Comparison of ENCODE assay signal across 8 cellular contexts in genomic region chr1:77219166-77219887, GRCh38. TPM values are rescaled to one million over a fixed set of nuclear protein-coding genes. Genes with fewer than 3 reads are reported as not detected.
DNase-seq lines count a peak whose midpoint lies in the region; ATAC-seq and TF ChIP-seq lines count a peak whose summit lies in the region.

Gene PIGK (minus strand): TSS chr1:77219430. CDS start chr1:77219402, 28 bp downstream.

- under 1% methylated on average over 28 of the region's 31 CpGs for WGBS in right lobe of liver (ENCODE audit: insufficient coverage, low coverage, low lambda C conversion rate, missing lambda C conversion rate)

- POLR2A ChIA-PET in activated CD4-positive, alpha-beta memory T cell treated with anti-CD3 and anti-CD28 coated beads, Interleukin-2, amount 10 ng/mL, durations not matched to agents 7 days and 5 days (lab: Charles Lee) = interaction anchor here (0.8 kb wide), 1 partner anchor 63 kb away, joined by 3 read pairs; no protein-coding TSS in a partner anchor

- H3K27me3 ChIP-seq in duodenal mucosa (ENCODE audit: control insufficient read depth in 1 of 2, insufficient read depth in 2 of 2, low read length in 2 of 2) = no peaks in the 10 kb centered on the region
- H3K27me3 ChIP-seq in right lobe of liver = no peaks in the 10 kb centered on the region

- peaks cover 21% of the 10 kb centered on the region for H3K36me3 Mint-ChIP-seq in activated CD4-positive, alpha-beta memory T cell treated with anti-CD3 and anti-CD28 coated beads, Interleukin-2, amount 10 ng/mL, durations not matched to agents 7 days and 5 days (ENCODE audit: low read depth)

- no peaks in the 10 kb centered on the region for H3K9me3 Mint-ChIP-seq in activated CD4-positive, alpha-beta memory T cell treated with anti-CD3 and anti-CD28 coated beads, Interleukin-2, amount 10 ng/mL, durations not matched to agents 7 days and 5 days

- H3K9ac ChIP-seq in duodenal mucosa (ENCODE audit: low read depth in 1 of 2, low read length in 2 of 2) = peak within 1 kb of the TSS; percentile 73 to 88

- intact Hi-C loops in right lobe of liver (cut with DNase I) = no loop called here

- peak within 1 kb of the TSS; percentile 89 for H3K4me3 Mint-ChIP-seq in activated CD4-positive, alpha-beta memory T cell treated with anti-CD3 and anti-CD28 coated beads, Interleukin-2, amount 10 ng/mL, durations not matched to agents 7 days and 5 days

- H3K27ac ChIP-seq in duodenal mucosa (ENCODE audit: low read depth, low read length) = peak within 1 kb of the TSS; percentile 70
- H3K27ac ChIP-seq in right lobe of liver = peak within 1 kb of the TSS; percentile 56 to 64 (median 59)

- no peaks in the 10 kb centered on the region for H3K9me3 ChIP-seq in duodenal mucosa (ENCODE audit: control insufficient read depth in 1 of 2, low read length in 2 of 2)
- H3K9me3 ChIP-seq in right lobe of liver = no peaks in the 10 kb centered on the region

- H3K36me3 ChIP-seq in duodenal mucosa (ENCODE audit: control insufficient read depth in 1 of 2, insufficient read depth in 2 of 2, low read length in 2 of 2) = no peaks in the 10 kb centered on the region
- no peaks in the 10 kb centered on the region for H3K36me3 ChIP-seq in right lobe of liver

- no peak for TF ChIP-seq POLR2A in right lobe of liver (IDR thresholded peaks at IDR 0.05)

- CTCF ChIA-PET in activated CD4-positive, alpha-beta memory T cell treated with anti-CD3 and anti-CD28 coated beads, Interleukin-2, amount 10 ng/mL, durations not matched to agents 7 days and 5 days (lab: Charles Lee) = no interaction called here

- H3K27me3 Mint-ChIP-seq in activated CD4-positive, alpha-beta memory T cell treated with anti-CD3 and anti-CD28 coated beads, Interleukin-2, amount 10 ng/mL, durations not matched to agents 7 days and 5 days = no peaks in the 10 kb centered on the region

- H3K4me3 ChIP-seq in duodenal mucosa (ENCODE audit: low read depth in 1 of 2, low read length in 2 of 2) (peak within 1 kb of the TSS; percentile 85 to 98), right lobe of liver (peak within 1 kb of the TSS; percentile 73 to 93 (median 89))

- TF ChIP-seq CTCF in right lobe of liver (IDR thresholded peaks at IDR 0.05) = no peak

- peaks cover 38% of the 10 kb centered on the region for H3K4me1 Mint-ChIP-seq in activated CD4-positive, alpha-beta memory T cell treated with anti-CD3 and anti-CD28 coated beads, Interleukin-2, amount 10 ng/mL, durations not matched to agents 7 days and 5 days

- H3K4me1 ChIP-seq in duodenal mucosa (ENCODE audit: control insufficient read depth in 1 of 2, insufficient read depth in 2 of 2, low read length in 2 of 2) (peaks cover 6 to 10% of the 10 kb centered on the region in 2 donors), right lobe of liver (peaks cover 0 to 14% (median 2%) of the 10 kb centered on the region in 4 donors)

- H3K27ac Mint-ChIP-seq in activated CD4-positive, alpha-beta memory T cell treated with anti-CD3 and anti-CD28 coated beads, Interleukin-2, amount 10 ng/mL, durations not matched to agents 7 days and 5 days = peak within 1 kb of the TSS; percentile 84

- peak; percentile 93 for DNase-seq in CD1c-positive myeloid dendritic cell (ENCODE audit: extremely low spot score)
- DNase-seq in NCI-H774 (lab: John Stamatoyannopoulos, UW) = peak; percentile 82
- peak; percentile 90 for DNase-seq in activated CD4-positive, alpha-beta memory T cell treated with anti-CD3 and anti-CD28 coated beads, Interleukin-2, amount 10 ng/mL, durations not matched to agents 7 days and 5 days
- DNase-seq in right lobe of liver = peak; percentile 87 to 91 (median 90)
- DNase-seq in stimulated activated CD4-positive, alpha-beta T cell treated with anti-CD3 and anti-CD28 coated beads, Interleukin-4, amount 100 ng/mL, for 4 hours = peak; percentile 81 to 85

- ATAC-seq in GM19395 (IDR thresholded peaks at IDR 0.05; ENCODE audit: unreplicated experiment) (peak; percentile 97), HG03565 (IDR thresholded peaks at IDR 0.05; ENCODE audit: unreplicated experiment) (peak; percentile 92), right lobe of liver (peak; percentile 99 to 100 (median 99))

RNA-seq across cellular contexts. Expression of gene PIGK, which starts in this region (rescaled TPM):
- total RNA-seq in activated CD4-positive, alpha-beta memory T cell treated with anti-CD3 and anti-CD28 coated beads, Interleukin-2, amount 10 ng/mL, durations not matched to agents 7 days and 5 days = 10 to 100 TPM; 21.3 to 21.7 TPM
- 10 to 100 TPM; 13.4 to 19.1 (median 16.1) TPM for total RNA-seq in right lobe of liver

Comparison
In these comparisons a context has a peak if more than half of its experiments do, and no peak if none do; other contexts are left out.
1. Peak in every context shown above with its lines: DNase-seq, ATAC-seq, H3K4me3 ChIP-seq and H3K27ac ChIP-seq.